Comparison of ENCODE assay signal across 8 cellular contexts in genomic region chr19:20039203-20039723, GRCh38. TPM values are rescaled to one million over a fixed set of nuclear protein-coding genes. Genes with fewer than 3 reads are reported as not detected.
DNase-seq lines count a peak whose midpoint lies in the region; ATAC-seq and TF ChIP-seq lines count a peak whose summit lies in the region.

TSS of gene ZNF682 (minus strand) at chr19:20039505. CDS start at chr19:20039345, 160 bp downstream.

- H3K4me1 ChIP-seq in IMR-90 (ENCODE audit: control insufficient read depth, insufficient read depth, low read length) (no peaks in the 10 kb centered on the region), suprapubic skin (peaks cover 14% of the 10 kb centered on the region)

- no peaks in the 10 kb centered on the region for H3K4me1 Mint-ChIP-seq in Calu3 (ENCODE audit: low read depth, unreplicated experiment)
- peaks cover 12% of the 10 kb centered on the region for H3K4me1 Mint-ChIP-seq in glutamatergic neuron (ENCODE audit: low read depth, unreplicated experiment)

- H2BK5ac ChIP-seq in IMR-90 (ENCODE audit: low read depth, low read length, poor library complexity, severe bottlenecking), result no peak within 1 kb of the TSS

- no TSS peak for BruUV-seq in Calu3 (replicated peaks; lab: Mats Ljungman, UMichigan)
- BruUV-seq in IMR-90 (replicated peaks; lab: Mats Ljungman, UMichigan), result no TSS peak

- H3K27me3 Mint-ChIP-seq in Calu3 (ENCODE audit: unreplicated experiment), result no peaks in the 10 kb centered on the region
- no peaks in the 10 kb centered on the region for H3K27me3 Mint-ChIP-seq in glutamatergic neuron (ENCODE audit: unreplicated experiment)

- H3K9ac ChIP-seq in IMR-90 (ENCODE audit: low read depth, low read length), result peak within 1 kb of the TSS; percentile 62
- H3K9ac ChIP-seq in SK-N-MC (ENCODE audit: insufficient read length), result no peak within 1 kb of the TSS

- no peak for TF ChIP-seq RAD21 in IMR-90 (IDR thresholded peaks at IDR 0.05; ENCODE audit: low read length)

- H3K18ac ChIP-seq in IMR-90 (ENCODE audit: low read depth, low read length), result no peak within 1 kb of the TSS

- intact Hi-C loops in Calu3 (cut with micrococcal nuclease; ENCODE audit: unreplicated experiment), result no loop called here
- intact Hi-C loops in IMR-90 (cut with micrococcal nuclease), result no loop called here

- H2BK120ac ChIP-seq in IMR-90 (ENCODE audit: low read depth, low read length), result no peak within 1 kb of the TSS

- H2BK20ac ChIP-seq in IMR-90 (ENCODE audit: low read depth, low read length), result no peak within 1 kb of the TSS

- peaks cover 6 to 13% of the 10 kb centered on the region in 2 experiments; a peak in 2 of 4 replicates for H3K79me1 ChIP-seq in IMR-90 (ENCODE audit: low read depth in 1 of 2, low read length in 2 of 2)

- H3K4me3 ChIP-seq in IMR-90 (ENCODE audit: insufficient read depth, low read depth, low read length) (peak within 1 kb of the TSS; percentile 88), SK-N-MC (peak within 1 kb of the TSS; percentile 73), suprapubic skin (peak within 1 kb of the TSS; percentile 84)

- dilution Hi-C loops in IMR-90 (cut with HindIII; ENCODE audit: low sequenced_read_pairs, unreplicated experiment), result no loop called here

- WGBS in IMR-90 (ENCODE audit: extremely low coverage in 2 of 2, insufficient read length in 1 of 2), 2 experiments, result 0% methylated on average over 11 of the region's 25 CpGs; no CpG with 5 or more reads in 1 of the 2 experiments
- 0% methylated on average over 17 of the region's 25 CpGs for WGBS in suprapubic skin

- peak within 1 kb of the TSS; percentile 64 for H3K27ac ChIP-seq in IMR-90 (ENCODE audit: insufficient read depth, low read length)
- H3K27ac ChIP-seq in SK-N-MC, result no peak within 1 kb of the TSS
- H3K27ac ChIP-seq in suprapubic skin, result peak within 1 kb of the TSS; percentile 73

- H3K4ac ChIP-seq in IMR-90 (ENCODE audit: low read depth, low read length), result no peak within 1 kb of the TSS

- peak within 1 kb of the TSS; percentile 73 to 75 for H4K8ac ChIP-seq in IMR-90 (ENCODE audit: low read depth in 2 of 2, low read length in 2 of 2)

- no peaks in the 10 kb centered on the region for H4K20me1 ChIP-seq in IMR-90 (ENCODE audit: insufficient read depth, low read length)

- peak; percentile 75 for DNase-seq in Calu3
- peak; percentile 92 for DNase-seq in IMR-90
- peak; percentile 20 for DNase-seq in SK-N-MC (ENCODE audit: low read depth, low spot score)
- DNase-seq in activated naive CD4-positive, alpha-beta T cell treated with anti-CD3 and anti-CD28 coated beads, Interleukin-2, amount 50 U/mL, for 72 hours (ENCODE audit: low spot score in 2 of 2), result peak; percentile 92 to 95
- DNase-seq in glutamatergic neuron, result peak; percentile 98
- DNase-seq in occipital lobe (lab: John Stamatoyannopoulos, UW), result peak; percentile 91
- DNase-seq in suprapubic skin (ENCODE audit: low spot score in 2 of 2), result peak; percentile 98 to 99

- in situ Hi-C loops in IMR-90 (cut with MboI; ENCODE audit: low sequenced_read_pairs), result no loop called here

- POLR2A ChIA-PET in IMR-90 (lab: Charles Lee; ENCODE audit: unreplicated experiment), result no interaction called here

- no peaks in the 10 kb centered on the region for H3K9me1 ChIP-seq in IMR-90 (ENCODE audit: insufficient read depth, low read length)

- H3K27me3 ChIP-seq in IMR-90 (ENCODE audit: control insufficient read depth, insufficient read depth, low read length), result no peaks in the 10 kb centered on the region
- peaks cover 4% of the 10 kb centered on the region for H3K27me3 ChIP-seq in suprapubic skin

- H3K56ac ChIP-seq in IMR-90 (ENCODE audit: extremely low read depth, insufficient read depth, low read length), result 0 out of 2 replicates have a peak within 1 kb of the TSS, but pooled peaks have one; percentile 21

- H3K9me3 ChIP-seq in IMR-90 (ENCODE audit: control insufficient read depth, insufficient read depth, low read length), result no peaks in the 10 kb centered on the region
- H3K9me3 ChIP-seq in SK-N-MC (ENCODE audit: low read depth, low read length), result no peaks in the 10 kb centered on the region
- H3K9me3 ChIP-seq in suprapubic skin, result no peaks in the 10 kb centered on the region

- H3K9me3 Mint-ChIP-seq in Calu3 (ENCODE audit: low read depth, unreplicated experiment) (peaks cover 2% of the 10 kb centered on the region), glutamatergic neuron (ENCODE audit: unreplicated experiment) (peaks cover 5% of the 10 kb centered on the region)
- H3K9me3 Mint-ChIP-seq in activated naive CD4-positive, alpha-beta T cell treated with anti-CD3 and anti-CD28 coated beads, Interleukin-2, amount 50 U/mL, for 72 hours, result peaks cover 0 to 4% of the 10 kb centered on the region in 2 donors

- no peaks in the 10 kb centered on the region for H3K36me3 Mint-ChIP-seq in Calu3 (ENCODE audit: insufficient read depth, unreplicated experiment)
- peaks cover 2 to 11% of the 10 kb centered on the region in 2 donors for H3K36me3 Mint-ChIP-seq in activated naive CD4-positive, alpha-beta T cell treated with anti-CD3 and anti-CD28 coated beads, Interleukin-2, amount 50 U/mL, for 72 hours
- no peaks in the 10 kb centered on the region for H3K36me3 Mint-ChIP-seq in glutamatergic neuron (ENCODE audit: unreplicated experiment)

- no peak within 1 kb of the TSS for H3K14ac ChIP-seq in IMR-90 (replicated peaks; ENCODE audit: low read depth, low read length)

- no peak within 1 kb of the TSS; the same call in 1 of the 2 replicates for H4K91ac ChIP-seq in IMR-90 (ENCODE audit: insufficient read depth, low read depth, low read length)

- ATAC-seq in GM21515 (IDR thresholded peaks at IDR 0.05; ENCODE audit: unreplicated experiment) (peak; percentile 90), IMR-90 (ENCODE audit: low read depth) (peak; percentile 100)
- ATAC-seq in activated naive CD4-positive, alpha-beta T cell treated with anti-CD3 and anti-CD28 coated beads, Interleukin-2, amount 50 U/mL, for 72 hours, result peak; percentile 98 to 99

- no peak within 1 kb of the TSS for H2AK5ac ChIP-seq in IMR-90 (ENCODE audit: low read depth, low read length)

- 0 out of 2 replicates have a peak, but pooled peaks cover 1% of the 10 kb centered on the region for H3K36me3 ChIP-seq in IMR-90 (ENCODE audit: control insufficient read depth, insufficient read depth, low read length)
- H3K36me3 ChIP-seq in SK-N-MC (ENCODE audit: insufficient read depth, low read length), result no peaks in the 10 kb centered on the region
- no peaks in the 10 kb centered on the region for H3K36me3 ChIP-seq in suprapubic skin

- H2AFZ ChIP-seq in IMR-90 (replicated peaks; ENCODE audit: low read length, poor library complexity), result peak within 1 kb of the TSS; percentile 99

- TF ChIP-seq CTCF in Calu3 (IDR thresholded peaks at IDR 0.05; ENCODE audit: unreplicated experiment) (no peak), IMR-90 (conservative IDR thresholded peaks at IDR 0.05; ENCODE audit: low read depth, low read length) (no peak), glutamatergic neuron (IDR thresholded peaks at IDR 0.05; ENCODE audit: partially characterized antibody, unreplicated experiment) (no peak), suprapubic skin (IDR thresholded peaks at IDR 0.05) (no peak)

- TF ChIP-seq EP300 in suprapubic skin (IDR thresholded peaks at IDR 0.05), result no peak

- 0 out of 2 replicates have a peak within 1 kb of the TSS, but pooled peaks have one; percentile 16 for H3K23ac ChIP-seq in IMR-90 (ENCODE audit: low read depth, low read length)

- no peak for TF ChIP-seq POLR2A in IMR-90 (IDR thresholded peaks at IDR 0.05; ENCODE audit: low read depth, low read length)
- no peak for TF ChIP-seq POLR2A in suprapubic skin (IDR thresholded peaks at IDR 0.05)

- CTCF ChIA-PET in Calu3 (lab: Charles Lee) (no interaction called here), IMR-90 (lab: Yijun Ruan, JAX) (no interaction called here)

- H3K4me3 Mint-ChIP-seq in Calu3 (ENCODE audit: low read depth, unreplicated experiment) (peak within 1 kb of the TSS; percentile 47), glutamatergic neuron (ENCODE audit: unreplicated experiment) (peak within 1 kb of the TSS; percentile 87)

- no peak within 1 kb of the TSS for H2BK15ac ChIP-seq in IMR-90 (ENCODE audit: low read depth, low read length)

- no peak within 1 kb of the TSS for H3K27ac Mint-ChIP-seq in Calu3 (ENCODE audit: unreplicated experiment)
- peak within 1 kb of the TSS; percentile 88 to 93 for H3K27ac Mint-ChIP-seq in activated naive CD4-positive, alpha-beta T cell treated with anti-CD3 and anti-CD28 coated beads, Interleukin-2, amount 50 U/mL, for 72 hours
- peak within 1 kb of the TSS; percentile 98 for H3K27ac Mint-ChIP-seq in glutamatergic neuron (ENCODE audit: unreplicated experiment)

- H4K5ac ChIP-seq in IMR-90 (ENCODE audit: low read depth, low read length), result 0 out of 2 replicates have a peak within 1 kb of the TSS, but pooled peaks have one; percentile 42

- peak within 1 kb of the TSS; percentile 73 for H3K4me2 ChIP-seq in IMR-90 (ENCODE audit: low read depth, low read length)

- no peak within 1 kb of the TSS for H2AK9ac ChIP-seq in IMR-90 (replicated peaks; ENCODE audit: low read depth, low read length, poor library complexity)

TF ChIP-seq in IMR-90, 13 proteins besides CTCF, POLR2A, EP300 and RAD21:
- peak; percentile 71; the same call in 1 of the 2 replicates for TF ChIP-seq MXI1 (IDR thresholded peaks at IDR 0.05; ENCODE audit: borderline replicate concordance, low read depth, low read length)
- no peak for TF ChIP-seq CHD1 (IDR thresholded peaks at IDR 0.05; ENCODE audit: low read depth, low read length)

RNA-seq across cellular contexts. Expression of gene ZNF682, which starts in this region (rescaled TPM):
- 3.1 and 3.5 TPM in 2 replicates for total RNA-seq in Calu3 (2022)
- total RNA-seq in IMR-90 (2012; rRNA removed), result 2.2 and 4.8 TPM in 2 replicates
- polyA plus RNA-seq in IMR-90 (2012; rRNA removed), result 1.3 and 1.7 TPM in 2 replicates
- polyA plus RNA-seq in IMR-90 (2012; cell fraction: cytosol; rRNA removed), result 0.46 and 0.69 TPM in 2 replicates
- polyA plus RNA-seq in IMR-90 (2012; cell fraction: nucleus; rRNA removed; ENCODE audit: low replicate concordance), result 0.66 and 5.3 TPM in 2 replicates
- total RNA-seq in activated naive CD4-positive, alpha-beta T cell treated with anti-CD3 and anti-CD28 coated beads, Interleukin-2, amount 50 U/mL, for 72 hours, result 10 to 100 TPM in 1 of 2 donors, 1 to 10 TPM in 1; 7.9 to 12.8 TPM
- total RNA-seq in glutamatergic neuron (ENCODE audit: unreplicated experiment), result 23.9 TPM
- 18.2 TPM for total RNA-seq in occipital lobe
- 10 to 100 TPM in 1 of 4 donors, 1 to 10 TPM in 3; 3.1 to 11.6 (median 6.4) TPM for total RNA-seq in suprapubic skin

Comparison
In these comparisons a context has a peak if more than half of its experiments do, and no peak if none do; other contexts are left out.
1. DNase-seq: peak in every context shown above with its lines; median percentile 98 in suprapubic skin; 98 in glutamatergic neuron; 94 in activated naive CD4-positive, alpha-beta T cell treated with anti-CD3 and anti-CD28 coated beads, Interleukin-2, amount 50 U/mL, for 72 hours; 92 in IMR-90; 91 in occipital lobe; 75 in Calu3; 20 in SK-N-MC.